In genomic region chr19:11887618-11888531, GRCh38 we compare ENCODE assay signal across 9 cellular contexts. TPM values are rescaled to one million over a fixed set of nuclear protein-coding genes. Genes with fewer than 3 reads are reported as not detected.
A peak's percentile ranks its signal among the peaks of the same experiment; 100 is the strongest.
DNase-seq lines count a peak whose midpoint lies in the region; ATAC-seq and FAIRE-seq lines count a peak whose summit lies in the region.
"Had no signal": no experiment of that assay in that cellular context is flagged by ENCODE, and none has a peak within 500 bp of the region (broad histone marks: within the 10 kb centered on the region; RNA-seq: fewer than 3 reads in every experiment).

Gene ZNF69, plus strand, starts transcription at chr19:11887782. Its CDS starts 142 bp downstream, at chr19:11887924.

- H3K36me3 ChIP-seq in subcutaneous abdominal adipose tissue (ENCODE audit: control insufficient read depth in 5 of 5, insufficient read depth in 5 of 5, low read length in 5 of 5) = no peaks in the 10 kb centered on the region

- intact Hi-C loops in head of caudate nucleus (cut with DNase I) = no loop called here

- no peak for FAIRE-seq in HTR-8/SVneo (lab: Jason Lieb, UNC)
- FAIRE-seq: colon had no signal

- peak within 1 kb of the TSS; percentile 70 for H3K27ac ChIP-seq in subcutaneous abdominal adipose tissue (ENCODE audit: low read depth, low read length)

- peak; percentile 87 to 91 for ATAC-seq in activated naive CD4-positive, alpha-beta T cell treated with anti-CD3 and anti-CD28 coated beads, Interleukin-2, amount 50 U/mL, for 72 hours
- no peak for ATAC-seq in GM19395 (IDR thresholded peaks at IDR 0.05; ENCODE audit: unreplicated experiment)

- H3K9ac ChIP-seq in subcutaneous abdominal adipose tissue (ENCODE audit: low read length in 5 of 5) = peak within 1 kb of the TSS; percentile 63 to 92 (median 75)

- H3K9me3 ChIP-seq in subcutaneous abdominal adipose tissue (ENCODE audit: control insufficient read depth in 5 of 5, low read length in 5 of 5) = no peaks in the 10 kb centered on the region

- H3K36me3 Mint-ChIP-seq in activated naive CD4-positive, alpha-beta T cell treated with anti-CD3 and anti-CD28 coated beads, Interleukin-2, amount 50 U/mL, for 72 hours = peaks cover 11 to 23% of the 10 kb centered on the region in 2 donors

- peaks cover 0 to 5% of the 10 kb centered on the region in 2 donors for H3K9me3 Mint-ChIP-seq in activated naive CD4-positive, alpha-beta T cell treated with anti-CD3 and anti-CD28 coated beads, Interleukin-2, amount 50 U/mL, for 72 hours

- peak; percentile 90 for DNase-seq in Daoy (ENCODE audit: low read depth)
- DNase-seq in HTR-8/SVneo (ENCODE audit: insufficient read length, low spot score) = peak; percentile 84
- DNase-seq in SK-N-DZ (ENCODE audit: low spot score) = peak; percentile 90
- DNase-seq in activated naive CD4-positive, alpha-beta T cell treated with anti-CD3 and anti-CD28 coated beads, Interleukin-2, amount 50 U/mL, for 72 hours (ENCODE audit: low spot score in 2 of 2) = peak; percentile 60 to 75
- DNase-seq in head of caudate nucleus = peak; percentile 75 to 94 (median 88)
- DNase-seq in nucleus accumbens (lab: John Stamatoyannopoulos, UW) = peak in 55 of 56 donors; percentile 5 to 90 (median 68)

- peaks cover 4 to 21% (median 15%) of the 10 kb centered on the region in 5 donors for H3K4me1 ChIP-seq in subcutaneous abdominal adipose tissue (ENCODE audit: control insufficient read depth in 5 of 5, insufficient read depth in 5 of 5, low read length in 5 of 5)

- peak within 1 kb of the TSS; percentile 81 to 96 (median 87) for H3K4me3 ChIP-seq in subcutaneous abdominal adipose tissue (ENCODE audit: low read depth in 1 of 5, low read length in 5 of 5)

- no peaks in the 10 kb centered on the region for H3K27me3 ChIP-seq in subcutaneous abdominal adipose tissue (ENCODE audit: control insufficient read depth in 5 of 5, insufficient read depth in 4 of 5, low read length in 5 of 5)

- H3K27ac Mint-ChIP-seq in activated naive CD4-positive, alpha-beta T cell treated with anti-CD3 and anti-CD28 coated beads, Interleukin-2, amount 50 U/mL, for 72 hours = peak within 1 kb of the TSS; percentile 47 to 95

RNA-seq across cellular contexts. Expression of gene ZNF69, which starts in this region (rescaled TPM):
- total RNA-seq in Daoy (2014; rRNA removed; shearing (Covaris generic)) = 5.2 and 7.0 TPM in 2 replicates
- 5.8 and 7.1 TPM in 2 replicates for polyA plus RNA-seq in SK-N-DZ (2014; cell fraction: cytosol; rRNA removed)
- 5.8 and 9.5 TPM in 2 replicates for polyA plus RNA-seq in SK-N-DZ (2014; cell fraction: nucleus; rRNA removed)
- total RNA-seq in activated naive CD4-positive, alpha-beta T cell treated with anti-CD3 and anti-CD28 coated beads, Interleukin-2, amount 50 U/mL, for 72 hours = 1 to 10 TPM; 1.8 to 1.9 TPM
